ENCODE assay signal across 1 cellular context in genomic region chr4:52836653-52837052, GRCh38.
TF ChIP-seq lines count a peak whose summit lies in the region.

No MANE protein-coding gene starts in this region.

TF ChIP-seq in WTC11, 78 proteins besides CTCF, POLR2A, EP300 and RAD21 (continued from another document):
- TF ChIP-seq STAT6 (CRISPR knock-in tag; conservative IDR thresholded peaks at IDR 0.05; ENCODE audit: low read depth) = no peak
- no peak for TF ChIP-seq TEAD4 (CRISPR knock-in tag; IDR thresholded peaks at IDR 0.05)
- TF ChIP-seq NR3C1 (CRISPR knock-in tag; conservative IDR thresholded peaks at IDR 0.05; ENCODE audit: low read depth) = no peak
- TF ChIP-seq RORB (CRISPR knock-in tag; IDR thresholded peaks at IDR 0.05) = no peak
- no peak for TF ChIP-seq ZNF396 (CRISPR knock-in tag; IDR thresholded peaks at IDR 0.05; ENCODE audit: borderline replicate concordance)
- TF ChIP-seq NFATC4 (CRISPR knock-in tag; IDR thresholded peaks at IDR 0.05) = no peak
- no peak for TF ChIP-seq ARID4B (CRISPR knock-in tag; IDR thresholded peaks at IDR 0.05; ENCODE audit: borderline replicate concordance)
- no peak for TF ChIP-seq MXD4 (CRISPR knock-in tag; IDR thresholded peaks at IDR 0.05; ENCODE audit: borderline replicate concordance)
- no peak for TF ChIP-seq ZBTB43 (CRISPR knock-in tag; IDR thresholded peaks at IDR 0.05)
- TF ChIP-seq ZBTB21 (CRISPR knock-in tag; IDR thresholded peaks at IDR 0.05; ENCODE audit: borderline replicate concordance) = no peak
- TF ChIP-seq GRHL2 (CRISPR knock-in tag; IDR thresholded peaks at IDR 0.05; ENCODE audit: insufficient replicate concordance, severe bottlenecking) = no peak
- no peak for TF ChIP-seq NR1H2 (CRISPR knock-in tag; IDR thresholded peaks at IDR 0.05)
- TF ChIP-seq MAX (CRISPR knock-in tag; IDR thresholded peaks at IDR 0.05) = no peak
